In the genomic region with DNA sequence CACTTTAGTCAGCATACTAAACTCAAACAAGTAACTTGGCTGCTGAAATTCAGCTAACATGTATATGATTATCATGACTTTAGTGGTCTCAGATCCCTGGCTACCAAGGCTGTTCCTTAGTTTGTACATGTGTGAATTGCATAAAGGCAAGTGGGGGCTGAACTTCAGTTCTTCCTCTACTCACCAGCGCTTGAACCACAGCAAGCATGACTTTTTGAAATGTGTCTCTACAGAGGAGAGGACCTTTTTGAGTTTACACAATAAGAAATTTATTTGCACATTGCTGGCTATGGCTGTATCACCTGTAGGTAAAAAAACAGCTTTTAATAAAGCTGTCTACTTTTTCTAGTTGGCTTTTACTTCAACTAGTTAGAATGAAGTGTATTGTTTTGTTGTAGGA, we compare ENCODE assay signal across 20 cellular contexts. TPM values are rescaled to one million over a fixed set of nuclear protein-coding genes. Genes with fewer than 3 reads are reported as not detected.
DNase-seq lines count a peak whose midpoint lies in the region; ATAC-seq lines count a peak whose summit lies in the region.
"Had no signal": no experiment of that assay in that cellular context is flagged by ENCODE, and none has a peak within 500 bp of the region (broad histone marks: within the 10 kb centered on the region; RNA-seq: fewer than 3 reads in every experiment).

No MANE protein-coding gene starts in this region.

- peaks cover 29% of the 10 kb centered on the region for H3K36me3 Mint-ChIP-seq in stimulated activated naive CD8-positive, alpha-beta T cell treated with anti-CD3 and anti-CD28 coated beads, Interleukin-15, Interleukin-2, amounts not matched to agents 100 ng/mL and 50 ng/mL, for 24 hours (ENCODE audit: low read depth)
- no peaks in the 10 kb centered on the region for H3K36me3 Mint-ChIP-seq in T-helper 17 cell (ENCODE audit: low read depth)
- peaks cover 2% of the 10 kb centered on the region for H3K36me3 Mint-ChIP-seq in effector memory CD8-positive, alpha-beta T cell (ENCODE audit: insufficient read depth)

- no peaks in the 10 kb centered on the region for H3K9me3 ChIP-seq in T-helper 17 cell (ENCODE audit: control insufficient read depth, low read length, poor library complexity, severe bottlenecking)
- H3K9me3 ChIP-seq: Peyer's patch had no signal

- H3K27me3 Mint-ChIP-seq in stimulated activated naive CD8-positive, alpha-beta T cell treated with anti-CD3 and anti-CD28 coated beads, Interleukin-15, Interleukin-2, amounts not matched to agents 100 ng/mL and 50 ng/mL, for 24 hours, result no peaks in the 10 kb centered on the region
- H3K27me3 Mint-ChIP-seq in stimulated activated naive CD8-positive, alpha-beta T cell treated with anti-CD3 and anti-CD28 coated beads, Interleukin-15, amount 100 ng/mL, for 72 hours, result no peaks in the 10 kb centered on the region
- no peaks in the 10 kb centered on the region for H3K27me3 Mint-ChIP-seq in T-helper 17 cell
- no peaks in the 10 kb centered on the region for H3K27me3 Mint-ChIP-seq in effector memory CD8-positive, alpha-beta T cell

- H3K9me3 Mint-ChIP-seq in stimulated activated naive CD8-positive, alpha-beta T cell treated with anti-CD3 and anti-CD28 coated beads, Interleukin-15, Interleukin-2, amounts not matched to agents 100 ng/mL and 50 ng/mL, for 24 hours, result no peaks in the 10 kb centered on the region
- no peaks in the 10 kb centered on the region for H3K9me3 Mint-ChIP-seq in stimulated activated naive CD8-positive, alpha-beta T cell treated with anti-CD3 and anti-CD28 coated beads, Interleukin-15, amount 100 ng/mL, for 72 hours
- H3K9me3 Mint-ChIP-seq in effector memory CD8-positive, alpha-beta T cell, result no peaks in the 10 kb centered on the region
- H3K9me3 Mint-ChIP-seq: GM23338 had no signal

- H3K4me1 Mint-ChIP-seq in stimulated activated naive CD8-positive, alpha-beta T cell treated with anti-CD3 and anti-CD28 coated beads, Interleukin-15, Interleukin-2, amounts not matched to agents 100 ng/mL and 50 ng/mL, for 24 hours (ENCODE audit: low read depth), result peaks cover 64% of the 10 kb centered on the region
- peaks cover 57% of the 10 kb centered on the region for H3K4me1 Mint-ChIP-seq in stimulated activated naive CD8-positive, alpha-beta T cell treated with anti-CD3 and anti-CD28 coated beads, Interleukin-15, amount 100 ng/mL, for 72 hours
- peaks cover 60% of the 10 kb centered on the region for H3K4me1 Mint-ChIP-seq in T-helper 17 cell
- peaks cover 49 to 79% of the 10 kb centered on the region in 2 donors for H3K4me1 Mint-ChIP-seq in effector memory CD8-positive, alpha-beta T cell (ENCODE audit: low read depth in 2 of 2)

- DNase-seq in stimulated activated naive CD8-positive, alpha-beta T cell treated with anti-CD3 and anti-CD28 coated beads, Interleukin-15, amount 100 ng/mL, for 72 hours, result no peak
- DNase-seq in T-helper 17 cell, result no peak
- no peak for DNase-seq in effector memory CD8-positive, alpha-beta T cell
- DNase-seq in GM19240 (ENCODE audit: insufficient read length, low spot score), result no peak
- DNase-seq in hepatic stellate cell (ENCODE audit: low spot score), result no peak
- DNase-seq: ACHN, AML-193, DMS79, NCI-H1417 treated with DMSO at 0.1 percent for 48 hours, NCI-H2029 treated with DMSO at 0.1 percent for 48 hours, NCI-H2171 treated with DMSO at 0.1 percent for 48 hours, NCI-H510A, Peyer's patch, Right ventricle myocardium superior had no signal

- no peak for ATAC-seq in stimulated activated naive CD8-positive, alpha-beta T cell treated with anti-CD3 and anti-CD28 coated beads, Interleukin-15, amount 100 ng/mL, for 72 hours
- ATAC-seq in T-helper 17 cell (peak; percentile 21), HG03039 (IDR thresholded peaks at IDR 0.05; ENCODE audit: unreplicated experiment) (no peak)
- ATAC-seq in effector memory CD8-positive, alpha-beta T cell (replicated peaks), result peak; percentile 28
- ATAC-seq: GM23338, HCT116, K562 had no signal

- H3K4me3 Mint-ChIP-seq in stimulated activated naive CD8-positive, alpha-beta T cell treated with anti-CD3 and anti-CD28 coated beads, Interleukin-15, Interleukin-2, amounts not matched to agents 100 ng/mL and 50 ng/mL, for 24 hours, result no peak overlapping the region
- no peak overlapping the region for H3K4me3 Mint-ChIP-seq in stimulated activated naive CD8-positive, alpha-beta T cell treated with anti-CD3 and anti-CD28 coated beads, Interleukin-15, amount 100 ng/mL, for 72 hours
- peak overlapping the region; percentile 68 for H3K4me3 Mint-ChIP-seq in T-helper 17 cell
- peak overlapping the region; percentile 61 to 67 for H3K4me3 Mint-ChIP-seq in effector memory CD8-positive, alpha-beta T cell
- H3K4me3 Mint-ChIP-seq: GM23338 had no signal

- H3K27ac Mint-ChIP-seq in stimulated activated naive CD8-positive, alpha-beta T cell treated with anti-CD3 and anti-CD28 coated beads, Interleukin-15, Interleukin-2, amounts not matched to agents 100 ng/mL and 50 ng/mL, for 24 hours, result peak overlapping the region; percentile 26
- H3K27ac Mint-ChIP-seq in stimulated activated naive CD8-positive, alpha-beta T cell treated with anti-CD3 and anti-CD28 coated beads, Interleukin-15, amount 100 ng/mL, for 72 hours, result no peak overlapping the region
- peak overlapping the region; percentile 86 for H3K27ac Mint-ChIP-seq in T-helper 17 cell
- peak overlapping the region; percentile 67 to 85 for H3K27ac Mint-ChIP-seq in effector memory CD8-positive, alpha-beta T cell
- H3K27ac Mint-ChIP-seq: GM23338 had no signal

RNA-seq across cellular contexts. Expression of a gene that starts 48.8 kb away (rescaled TPM):
- total RNA-seq in T-helper 17 cell, result 100 to 1,000 TPM in 1 of 2 donors, 10 to 100 TPM in 1; 90.2 to 109 TPM
- total RNA-seq: G401 had no signal

Comparison
In these comparisons a context has a peak if more than half of its experiments do, and no peak if none do; other contexts are left out.
1. H3K27ac Mint-ChIP-seq: peak in stimulated activated naive CD8-positive, alpha-beta T cell treated with anti-CD3 and anti-CD28 coated beads, Interleukin-15, Interleukin-2, amounts not matched to agents 100 ng/mL and 50 ng/mL, for 24 hours (single experiment), T-helper 17 cell (single experiment) and effector memory CD8-positive, alpha-beta T cell (2 of 2); none in stimulated activated naive CD8-positive, alpha-beta T cell treated with anti-CD3 and anti-CD28 coated beads, Interleukin-15, amount 100 ng/mL, for 72 hours (0 of 2).
2. H3K4me3 Mint-ChIP-seq: peak in T-helper 17 cell (single experiment) and effector memory CD8-positive, alpha-beta T cell (2 of 2); none in stimulated activated naive CD8-positive, alpha-beta T cell treated with anti-CD3 and anti-CD28 coated beads, Interleukin-15, Interleukin-2, amounts not matched to agents 100 ng/mL and 50 ng/mL, for 24 hours (single experiment) and stimulated activated naive CD8-positive, alpha-beta T cell treated with anti-CD3 and anti-CD28 coated beads, Interleukin-15, amount 100 ng/mL, for 72 hours (0 of 2).
3. ATAC-seq: peak in T-helper 17 cell (single experiment) and effector memory CD8-positive, alpha-beta T cell (single experiment); none in stimulated activated naive CD8-positive, alpha-beta T cell treated with anti-CD3 and anti-CD28 coated beads, Interleukin-15, amount 100 ng/mL, for 72 hours (single experiment) and HG03039 (single experiment).